In genomic region chr6:43621836-43622180, GRCh38 we compare ENCODE assay signal across 23 cellular contexts. TPM values are rescaled to one million over a fixed set of nuclear protein-coding genes. Genes with fewer than 3 reads are reported as not detected.
A peak's percentile ranks its signal among the peaks of the same experiment; 100 is the strongest.
DNase-seq lines count a peak whose midpoint lies in the region; FAIRE-seq and TF ChIP-seq lines count a peak whose summit lies in the region.
"Had no signal": no experiment of that assay in that cellular context is flagged by ENCODE, and none has a peak within 500 bp of the region (broad histone marks: within the 10 kb centered on the region; RNA-seq: fewer than 3 reads in every experiment).

No MANE protein-coding gene starts in this region.

- no peak overlapping the region for H2BK120ac ChIP-seq in mesendoderm (ENCODE audit: low read depth, low read length)

- no CpG with 5 or more reads among the region's 10 CpGs for WGBS in mesendoderm (ENCODE audit: extremely low coverage, insufficient coverage, low lambda C conversion rate)

- H3K79me2 ChIP-seq in neural progenitor cell (ENCODE audit: low read depth) (no peaks in the 10 kb centered on the region), mesendoderm (ENCODE audit: control insufficient read depth, insufficient read depth, low read length) (peaks cover 1% of the 10 kb centered on the region)

- peaks cover 6% of the 10 kb centered on the region for H3K79me1 ChIP-seq in mesendoderm (ENCODE audit: low read length)

- H3K27ac Mint-ChIP-seq in activated CD4-positive, alpha-beta memory T cell treated with anti-CD3 and anti-CD28 coated beads, Interleukin-2, amount 10 ng/mL, durations not matched to agents 7 days and 5 days: peak overlapping the region; percentile 8
- no peak overlapping the region for H3K27ac Mint-ChIP-seq in activated CD4-positive, alpha-beta memory T cell treated with anti-CD3 and anti-CD28 coated beads for 36 hours
- H3K27ac Mint-ChIP-seq in chondrocyte (ENCODE audit: unreplicated experiment) (peak overlapping the region; percentile 39), neural progenitor cell (peak overlapping the region; percentile 62)
- H3K27ac Mint-ChIP-seq: CD14-positive monocyte, GM23338 had no signal

- H3K9ac ChIP-seq in neural progenitor cell (no peak overlapping the region), mesendoderm (ENCODE audit: low read length) (no peak overlapping the region)
- H3K9ac ChIP-seq: KMS-11 had no signal

- H3K4me2 ChIP-seq in neural progenitor cell (no peak overlapping the region), mesendoderm (ENCODE audit: low read length) (no peak overlapping the region)
- H3K4me2 ChIP-seq: GM23338, KMS-11 had no signal

- POLR2A ChIA-PET in activated CD4-positive, alpha-beta memory T cell treated with anti-CD3 and anti-CD28 coated beads, Interleukin-2, amount 10 ng/mL, durations not matched to agents 7 days and 5 days (lab: Charles Lee): interaction anchor here (1.0 to 1.1 kb wide), 2 partner anchors 8 to 47 kb away, joined by 3 to 4 read pairs; partner anchors contain the start of gene XPO5
- POLR2A ChIA-PET in activated CD4-positive, alpha-beta memory T cell treated with anti-CD3 and anti-CD28 coated beads for 36 hours (lab: Charles Lee): no interaction called here
- POLR2A ChIA-PET in RWPE1 (lab: Yijun Ruan, JAX; ENCODE audit: low non-redundant PET): no interaction called here

- H2BK5ac ChIP-seq in mesendoderm (ENCODE audit: low read length): no peak overlapping the region

- H3K56ac ChIP-seq in mesendoderm (ENCODE audit: low read length): no peak overlapping the region

- H3K4me1 ChIP-seq in neural progenitor cell (no peaks in the 10 kb centered on the region), mesendoderm (ENCODE audit: control insufficient read depth, low read depth, low read length) (no peaks in the 10 kb centered on the region)

- peaks cover 13% of the 10 kb centered on the region for H3F3A ChIP-seq in neural progenitor cell (ENCODE audit: low read depth)

- DNase-seq in activated CD4-positive, alpha-beta memory T cell treated with anti-CD3 and anti-CD28 coated beads, Interleukin-2, amount 10 ng/mL, durations not matched to agents 7 days and 5 days: no peak
- no peak for DNase-seq in activated CD4-positive, alpha-beta memory T cell treated with anti-CD3 and anti-CD28 coated beads for 36 hours
- DNase-seq in RWPE1 (ENCODE audit: low spot score): no peak
- DNase-seq in chondrocyte (ENCODE audit: low spot score): no peak
- DNase-seq in neural progenitor cell (ENCODE audit: low spot score): no peak
- DNase-seq in RCC 7860 (ENCODE audit: low spot score): no peak
- DNase-seq in mesendoderm: no peak
- DNase-seq: DMS79, HCEC 1CT, NCI-H1105, NCI-H146, NCI-H2029 treated with DMSO at 0.1 percent for 48 hours, NCI-H226, NCI-H524, NCI-H82, SJCRH30 had no signal

- H3K36me3 Mint-ChIP-seq in activated CD4-positive, alpha-beta memory T cell treated with anti-CD3 and anti-CD28 coated beads, Interleukin-2, amount 10 ng/mL, durations not matched to agents 7 days and 5 days (ENCODE audit: low read depth): peaks cover 79% of the 10 kb centered on the region
- peaks cover 44% of the 10 kb centered on the region for H3K36me3 Mint-ChIP-seq in activated CD4-positive, alpha-beta memory T cell treated with anti-CD3 and anti-CD28 coated beads for 36 hours
- H3K36me3 Mint-ChIP-seq in chondrocyte (ENCODE audit: low read depth): peaks cover 39% of the 10 kb centered on the region
- peaks cover 42% of the 10 kb centered on the region for H3K36me3 Mint-ChIP-seq in neural progenitor cell

- H3K9me3 ChIP-seq in neural progenitor cell (ENCODE audit: low read depth): no peaks in the 10 kb centered on the region
- H3K9me3 ChIP-seq: SJCRH30 had no signal

- H3K23ac ChIP-seq in mesendoderm (ENCODE audit: low read length): no peak overlapping the region

- TF ChIP-seq CTCF in RWPE1 (conservative IDR thresholded peaks at IDR 0.05; ENCODE audit: low read depth) (no peak), chondrocyte (IDR thresholded peaks at IDR 0.05) (no peak), neural progenitor cell (IDR thresholded peaks at IDR 0.05) (no peak)

- H3K27me3 Mint-ChIP-seq in activated CD4-positive, alpha-beta memory T cell treated with anti-CD3 and anti-CD28 coated beads, Interleukin-2, amount 10 ng/mL, durations not matched to agents 7 days and 5 days: no peaks in the 10 kb centered on the region
- H3K27me3 Mint-ChIP-seq in activated CD4-positive, alpha-beta memory T cell treated with anti-CD3 and anti-CD28 coated beads for 36 hours: no peaks in the 10 kb centered on the region
- H3K27me3 Mint-ChIP-seq in chondrocyte (ENCODE audit: low read depth): no peaks in the 10 kb centered on the region
- no peaks in the 10 kb centered on the region for H3K27me3 Mint-ChIP-seq in neural progenitor cell (ENCODE audit: insufficient read depth, low read depth)

- H2AK5ac ChIP-seq in mesendoderm (ENCODE audit: low read length): no peak overlapping the region

- H3K18ac ChIP-seq in mesendoderm (ENCODE audit: low read length): no peak overlapping the region

- peaks cover under 1% of the 10 kb centered on the region for H4K20me1 ChIP-seq in neural progenitor cell (ENCODE audit: low read depth)

- H3K4me3 Mint-ChIP-seq in activated CD4-positive, alpha-beta memory T cell treated with anti-CD3 and anti-CD28 coated beads, Interleukin-2, amount 10 ng/mL, durations not matched to agents 7 days and 5 days: no peak overlapping the region
- no peak overlapping the region for H3K4me3 Mint-ChIP-seq in activated CD4-positive, alpha-beta memory T cell treated with anti-CD3 and anti-CD28 coated beads for 36 hours
- no peak overlapping the region for H3K4me3 Mint-ChIP-seq in chondrocyte (ENCODE audit: unreplicated experiment)
- no peak overlapping the region for H3K4me3 Mint-ChIP-seq in neural progenitor cell
- H3K4me3 Mint-ChIP-seq: CD14-positive monocyte, GM23338 had no signal

- no peaks in the 10 kb centered on the region for H3K9me3 Mint-ChIP-seq in activated CD4-positive, alpha-beta memory T cell treated with anti-CD3 and anti-CD28 coated beads, Interleukin-2, amount 10 ng/mL, durations not matched to agents 7 days and 5 days
- H3K9me3 Mint-ChIP-seq in activated CD4-positive, alpha-beta memory T cell treated with anti-CD3 and anti-CD28 coated beads for 36 hours: no peaks in the 10 kb centered on the region
- no peaks in the 10 kb centered on the region for H3K9me3 Mint-ChIP-seq in chondrocyte (ENCODE audit: low read depth)
- no peaks in the 10 kb centered on the region for H3K9me3 Mint-ChIP-seq in neural progenitor cell
- H3K9me3 Mint-ChIP-seq: CD14-positive monocyte, GM23338 had no signal

- H2AFZ ChIP-seq in neural progenitor cell (replicated peaks): no peak overlapping the region
- H2AFZ ChIP-seq: GM23338 had no signal

- no peak overlapping the region for H2BK15ac ChIP-seq in mesendoderm (replicated peaks; ENCODE audit: low read depth)

- H3K36me3 ChIP-seq in neural progenitor cell: no peaks in the 10 kb centered on the region
- H3K36me3 ChIP-seq in mesendoderm (ENCODE audit: control insufficient read depth, insufficient read depth, low read length): peaks cover 35% of the 10 kb centered on the region

- no peak for FAIRE-seq in RCC 7860 (lab: Jason Lieb, UNC)
- FAIRE-seq: HepG2 had no signal

- no peak overlapping the region for H4K5ac ChIP-seq in mesendoderm (ENCODE audit: low read length)

- H3K4me1 Mint-ChIP-seq in activated CD4-positive, alpha-beta memory T cell treated with anti-CD3 and anti-CD28 coated beads, Interleukin-2, amount 10 ng/mL, durations not matched to agents 7 days and 5 days: peaks cover 12% of the 10 kb centered on the region
- H3K4me1 Mint-ChIP-seq in activated CD4-positive, alpha-beta memory T cell treated with anti-CD3 and anti-CD28 coated beads for 36 hours (ENCODE audit: low read depth): peaks cover 5% of the 10 kb centered on the region
- H3K4me1 Mint-ChIP-seq in chondrocyte (ENCODE audit: low read depth) (peaks cover 20% of the 10 kb centered on the region), neural progenitor cell (peaks cover under 1% of the 10 kb centered on the region)
- H3K4me1 Mint-ChIP-seq: GM23338 had no signal

- H3K27ac ChIP-seq in RWPE1 (peak overlapping the region; percentile 52), neural progenitor cell (no peak overlapping the region), mesendoderm (ENCODE audit: low read depth, low read length) (no peak overlapping the region)
- H3K27ac ChIP-seq: HL-60, KMS-11, SJCRH30 had no signal

- H3K4me3 ChIP-seq in neural progenitor cell: no peak overlapping the region
- no peak overlapping the region for H3K4me3 ChIP-seq in mesendoderm (ENCODE audit: low read length)
- H3K4me3 ChIP-seq: GM23338, SJCRH30 had no signal

- CTCF ChIA-PET in activated CD4-positive, alpha-beta memory T cell treated with anti-CD3 and anti-CD28 coated beads, Interleukin-2, amount 10 ng/mL, durations not matched to agents 7 days and 5 days (lab: Charles Lee): interaction anchor here (0.6 to 1.0 kb wide), 2 partner anchors 13 to 45 kb away, joined by 3 to 5 read pairs; no protein-coding TSS in a partner anchor
- CTCF ChIA-PET in activated CD4-positive, alpha-beta memory T cell treated with anti-CD3 and anti-CD28 coated beads for 36 hours (lab: Charles Lee): no interaction called here
- CTCF ChIA-PET in RWPE1 (lab: Yijun Ruan, JAX): interaction anchor here (2.3 kb wide), 1 partner anchor 14 kb away, joined by 9 read pairs; no protein-coding TSS in a partner anchor

- H4K8ac ChIP-seq in mesendoderm (ENCODE audit: low read depth, low read length): no peak overlapping the region

- intact Hi-C loops in activated CD4-positive, alpha-beta memory T cell treated with anti-CD3 and anti-CD28 coated beads for 36 hours (cut with micrococcal nuclease): no loop called here

- no peak overlapping the region for H3K4ac ChIP-seq in mesendoderm (ENCODE audit: low read depth, low read length)

- H3K27me3 ChIP-seq in neural progenitor cell: no peaks in the 10 kb centered on the region
- H3K27me3 ChIP-seq in mesendoderm (ENCODE audit: insufficient read depth, low read length, poor library complexity): no peaks in the 10 kb centered on the region
- H3K27me3 ChIP-seq: SJCRH30 had no signal

RNA-seq across cellular contexts. Expression of gene GTPBP2, which starts 7.3 kb away (rescaled TPM):
- 100 to 1,000 TPM; 107 to 112 TPM for total RNA-seq in activated CD4-positive, alpha-beta memory T cell treated with anti-CD3 and anti-CD28 coated beads, Interleukin-2, amount 10 ng/mL, durations not matched to agents 7 days and 5 days
- 10 to 100 TPM; 72.6 to 72.8 TPM for total RNA-seq in activated CD4-positive, alpha-beta memory T cell treated with anti-CD3 and anti-CD28 coated beads for 36 hours
- total RNA-seq in chondrocyte: 49.5 to 131 TPM (median 126 TPM) in 3 replicates
- 45.5 and 77.1 TPM in 2 replicates for total RNA-seq in neural progenitor cell (ENCODE audit: low replicate concordance)
- 40.2 TPM for polyA plus RNA-seq in mesendoderm (2013, experiment 1 of 2)
- 38.1 TPM for polyA plus RNA-seq in mesendoderm (2013, experiment 2 of 2)

RNA-seq across cellular contexts. Expression of gene MAD2L1BP, which starts 13.8 kb away (rescaled TPM):
- total RNA-seq in activated CD4-positive, alpha-beta memory T cell treated with anti-CD3 and anti-CD28 coated beads, Interleukin-2, amount 10 ng/mL, durations not matched to agents 7 days and 5 days: 10 to 100 TPM; 40.4 to 41.8 TPM
- total RNA-seq in activated CD4-positive, alpha-beta memory T cell treated with anti-CD3 and anti-CD28 coated beads for 36 hours: 10 to 100 TPM; 29.1 to 31.6 TPM
- 14.3 to 24.9 TPM (median 22.8 TPM) in 3 replicates for total RNA-seq in chondrocyte
- 52.0 and 88.1 TPM in 2 replicates for total RNA-seq in neural progenitor cell (ENCODE audit: low replicate concordance)
- 34.1 TPM for polyA plus RNA-seq in mesendoderm (2013, experiment 1 of 2)
- polyA plus RNA-seq in mesendoderm (2013, experiment 2 of 2): 33.3 TPM

RNA-seq across cellular contexts. Expression of gene RSPH9, which starts 23.0 kb away (rescaled TPM):
- not detected for total RNA-seq in activated CD4-positive, alpha-beta memory T cell treated with anti-CD3 and anti-CD28 coated beads, Interleukin-2, amount 10 ng/mL, durations not matched to agents 7 days and 5 days
- total RNA-seq in activated CD4-positive, alpha-beta memory T cell treated with anti-CD3 and anti-CD28 coated beads for 36 hours: not detected
- total RNA-seq in chondrocyte (0.22 to 0.38 TPM (median 0.22 TPM) in 3 replicates), neural progenitor cell (ENCODE audit: low replicate concordance) (0.47 and 1.4 TPM in 2 replicates)
- polyA plus RNA-seq in mesendoderm (2013, experiment 1 of 2): 0.08 TPM
- 0.03 TPM for polyA plus RNA-seq in mesendoderm (2013, experiment 2 of 2)
- total RNA-seq: A172, HT-29, SJCRH30 had no signal
- polyA plus RNA-seq: HepG2 had no signal

RNA-seq across cellular contexts. Expression of gene POLH, which starts 45.8 kb away (rescaled TPM):
- 10 to 100 TPM; 74.6 to 75.5 TPM for total RNA-seq in activated CD4-positive, alpha-beta memory T cell treated with anti-CD3 and anti-CD28 coated beads, Interleukin-2, amount 10 ng/mL, durations not matched to agents 7 days and 5 days
- 10 to 100 TPM; 52.1 to 52.5 TPM for total RNA-seq in activated CD4-positive, alpha-beta memory T cell treated with anti-CD3 and anti-CD28 coated beads for 36 hours
- total RNA-seq in chondrocyte (21.2 to 28.4 TPM (median 25.8 TPM) in 3 replicates), neural progenitor cell (ENCODE audit: low replicate concordance) (10.7 and 17.0 TPM in 2 replicates)
- polyA plus RNA-seq in mesendoderm (2013, experiment 1 of 2): 1.9 TPM
- polyA plus RNA-seq in mesendoderm (2013, experiment 2 of 2): 2.1 TPM

RNA-seq across cellular contexts. Expression of gene XPO5, which starts 46.0 kb away (rescaled TPM):
- 10 to 100 TPM; 62.5 to 78.5 TPM for total RNA-seq in activated CD4-positive, alpha-beta memory T cell treated with anti-CD3 and anti-CD28 coated beads, Interleukin-2, amount 10 ng/mL, durations not matched to agents 7 days and 5 days
- 10 to 100 TPM; 83.7 to 97.9 TPM for total RNA-seq in activated CD4-positive, alpha-beta memory T cell treated with anti-CD3 and anti-CD28 coated beads for 36 hours
- 32.4 to 42.7 TPM (median 38.7 TPM) in 3 replicates for total RNA-seq in chondrocyte
- 62.5 and 65.0 TPM in 2 replicates for total RNA-seq in neural progenitor cell (ENCODE audit: low replicate concordance)
- 52.2 TPM for polyA plus RNA-seq in mesendoderm (2013, experiment 1 of 2)
- 47.9 TPM for polyA plus RNA-seq in mesendoderm (2013, experiment 2 of 2)
